ENCODE assay signal across 15 cellular contexts in the genomic region with DNA sequence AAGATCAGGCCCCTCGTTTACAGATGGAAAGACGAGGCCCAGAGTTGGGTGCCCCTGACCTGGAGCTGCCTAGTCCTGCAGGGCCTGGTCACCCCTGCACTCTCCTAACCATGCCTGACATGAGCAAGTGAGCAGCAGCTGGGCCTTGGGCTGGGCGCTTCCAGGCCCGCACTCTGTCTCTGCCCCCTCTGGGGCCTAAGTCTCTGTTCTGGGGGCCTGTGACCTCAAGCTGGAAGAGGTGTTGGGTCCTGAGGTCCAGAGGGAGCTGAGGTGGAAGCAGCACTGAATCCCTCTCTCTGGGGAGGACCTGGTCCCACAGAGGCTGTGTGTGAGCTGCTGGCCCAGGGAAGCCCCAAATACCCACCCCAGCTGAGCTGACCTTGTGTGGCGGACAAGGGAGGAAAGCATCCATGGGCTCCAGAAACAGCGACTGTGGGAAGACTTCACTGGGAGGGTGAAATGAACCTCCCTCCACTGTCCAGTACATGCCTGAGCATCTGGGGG. TPM values are rescaled to one million over a fixed set of nuclear protein-coding genes. Genes with fewer than 3 reads are reported as not detected.
A peak's percentile ranks its signal among the peaks of the same experiment; 100 is the strongest.
DNase-seq lines count a peak whose midpoint lies in the region; ATAC-seq and TF ChIP-seq lines count a peak whose summit lies in the region.
"Had no signal": no experiment of that assay in that cellular context is flagged by ENCODE, and none has a peak within 500 bp of the region (broad histone marks: within the 10 kb centered on the region; RNA-seq: fewer than 3 reads in every experiment).

No MANE protein-coding gene starts in this region.

- CTCF ChIA-PET in IMR-90 (lab: Yijun Ruan, JAX) = no interaction called here

- no peak overlapping the region for H3K9ac ChIP-seq in IMR-90 (ENCODE audit: low read depth, low read length)

- intact Hi-C loops in cardiac septum (cut with DNase I) = loop anchor here (5.0 kb wide), 1 partner anchor 43 kb away; no protein-coding TSS in a partner anchor
- intact Hi-C loops in heart right ventricle (cut with DNase I) = no loop called here
- intact Hi-C loops in IMR-90 (cut with micrococcal nuclease) = no loop called here
- intact Hi-C loops in lower lobe of right lung (cut with DNase I) = no loop called here
- intact Hi-C loops in upper lobe of right lung (cut with DNase I) = no loop called here
- intact Hi-C loops in transverse colon (cut with DNase I; ENCODE audit: low total_unique reads) = no loop called here

- 0 out of 2 replicates have a peak overlapping the region, but pooled peaks have one; percentile 15 for H3K18ac ChIP-seq in IMR-90 (ENCODE audit: low read depth, low read length)

- ATAC-seq in heart right ventricle (no peak), IMR-90 (ENCODE audit: low read depth) (no peak), lower lobe of right lung (no peak), upper lobe of right lung (no peak)
- ATAC-seq: K562 had no signal

- dilution Hi-C loops in IMR-90 (cut with HindIII; ENCODE audit: low sequenced_read_pairs, unreplicated experiment) = no loop called here

- no peak for TF ChIP-seq EP300 in transverse colon (IDR thresholded peaks at IDR 0.05; ENCODE audit: low read depth)

- H3K36me3 ChIP-seq in heart right ventricle = no peaks in the 10 kb centered on the region
- H3K36me3 ChIP-seq in IMR-90 (ENCODE audit: control insufficient read depth, insufficient read depth, low read length) = no peaks in the 10 kb centered on the region
- no peaks in the 10 kb centered on the region for H3K36me3 ChIP-seq in lower lobe of right lung
- H3K36me3 ChIP-seq in upper lobe of right lung = no peaks in the 10 kb centered on the region
- no peaks in the 10 kb centered on the region for H3K36me3 ChIP-seq in transverse colon

- BruUV-seq in IMR-90 (replicated peaks; lab: Mats Ljungman, UMichigan) = no TSS peak

- H3K4me1 ChIP-seq in heart right ventricle (peaks cover 0 to 13% (median 9%) of the 10 kb centered on the region in 9 donors), IMR-90 (ENCODE audit: control insufficient read depth, insufficient read depth, low read length) (peaks cover 11% of the 10 kb centered on the region), lower lobe of right lung (peaks cover 4% of the 10 kb centered on the region), upper lobe of right lung (peaks cover 4% of the 10 kb centered on the region), transverse colon (peaks cover 0 to 4% (median 0%) of the 10 kb centered on the region in 4 donors)
- H3K4me1 ChIP-seq: Caco-2 had no signal

- no peak overlapping the region for H3K4me2 ChIP-seq in IMR-90 (ENCODE audit: low read depth, low read length)

- H3K79me1 ChIP-seq in IMR-90 (ENCODE audit: low read depth in 1 of 2, low read length in 2 of 2) = peaks cover 0 to 22% of the 10 kb centered on the region in 2 experiments; a peak in 2 of 4 replicates

- no peak for TF ChIP-seq CTCF in heart right ventricle (IDR thresholded peaks at IDR 0.05)
- TF ChIP-seq CTCF in IMR-90 (conservative IDR thresholded peaks at IDR 0.05; ENCODE audit: low read depth, low read length) = no peak
- no peak for TF ChIP-seq CTCF in lower lobe of right lung (IDR thresholded peaks at IDR 0.05)
- TF ChIP-seq CTCF in upper lobe of right lung (IDR thresholded peaks at IDR 0.05) = no peak
- TF ChIP-seq CTCF in transverse colon (IDR thresholded peaks at IDR 0.05) = no peak

- H4K8ac ChIP-seq in IMR-90 (ENCODE audit: low read depth in 2 of 2, low read length in 2 of 2) = peak overlapping the region in 1 of 2 experiments; percentile 55; a peak in 1 of 4 replicates

- in situ Hi-C loops in IMR-90 (cut with MboI; ENCODE audit: low sequenced_read_pairs) = no loop called here
- in situ Hi-C loops in transverse colon (cut with MboI; ENCODE audit: low pct_ligation_motif_present in 1 of 4, low pct_unique_long_range_greater_than_20kb in 1 of 4, low sequenced_read_pairs in 3 of 4) = no loop called here

- H4K20me1 ChIP-seq in IMR-90 (ENCODE audit: insufficient read depth, low read length) = no peaks in the 10 kb centered on the region

- H4K91ac ChIP-seq in IMR-90 (ENCODE audit: insufficient read depth, low read depth, low read length) = peak overlapping the region; percentile 58

- no peaks in the 10 kb centered on the region for H3K9me3 ChIP-seq in heart right ventricle
- H3K9me3 ChIP-seq in IMR-90 (ENCODE audit: control insufficient read depth, insufficient read depth, low read length) = no peaks in the 10 kb centered on the region
- H3K9me3 ChIP-seq in lower lobe of right lung = no peaks in the 10 kb centered on the region
- H3K9me3 ChIP-seq in upper lobe of right lung = no peaks in the 10 kb centered on the region
- no peaks in the 10 kb centered on the region for H3K9me3 ChIP-seq in transverse colon
- H3K9me3 ChIP-seq: Caco-2 had no signal

- H2AFZ ChIP-seq in IMR-90 (replicated peaks; ENCODE audit: low read length, poor library complexity) = peak overlapping the region; percentile 19

- H3K27ac ChIP-seq in heart right ventricle (no peak overlapping the region), IMR-90 (ENCODE audit: insufficient read depth, low read length) (no peak overlapping the region), lower lobe of right lung (no peak overlapping the region), upper lobe of right lung (no peak overlapping the region), transverse colon (no peak overlapping the region)

- no peak overlapping the region for H3K4me3 ChIP-seq in heart right ventricle
- H3K4me3 ChIP-seq in IMR-90 (ENCODE audit: insufficient read depth, low read depth, low read length) = no peak overlapping the region
- no peak overlapping the region for H3K4me3 ChIP-seq in lower lobe of right lung
- H3K4me3 ChIP-seq in upper lobe of right lung = no peak overlapping the region
- H3K4me3 ChIP-seq in transverse colon = no peak overlapping the region
- H3K4me3 ChIP-seq: K562 had no signal

- peak overlapping the region; percentile 83 for H2BK20ac ChIP-seq in IMR-90 (ENCODE audit: low read depth, low read length)

- peak overlapping the region; percentile 85 for H2BK120ac ChIP-seq in IMR-90 (ENCODE audit: low read depth, low read length)

- DNase-seq in cardiac septum (ENCODE audit: low spot score) (peak; percentile 53), heart right ventricle (no peak), IMR-90 (no peak), lower lobe of right lung (peak; percentile 29), upper lobe of right lung (peak; percentile 47), H4 (ENCODE audit: low spot score) (no peak), foreskin melanocyte (no peak), transverse colon (no peak)
- DNase-seq: Caco-2, H7, NCI-H1436 treated with DMSO at 0.1 percent for 48 hours, NCI-H2029 treated with DMSO at 0.1 percent for 48 hours, NCI-H2171 treated with DMSO at 0.1 percent for 48 hours, NCI-H774 had no signal

- TF ChIP-seq RAD21 in IMR-90 (IDR thresholded peaks at IDR 0.05; ENCODE audit: low read length) = no peak

- peak overlapping the region; percentile 86 for H3K4ac ChIP-seq in IMR-90 (ENCODE audit: low read depth, low read length)

- 87 to 96% methylated on average over 6 of the region's 6 CpGs for whole genome bisulfite sequencing in heart right ventricle, 2 donors
- WGBS in IMR-90 (ENCODE audit: extremely low coverage in 2 of 2, insufficient read length in 1 of 2), 2 experiments = 100% methylated on average over 2 of the region's 6 CpGs; no CpG with 5 or more reads in 1 of the 2 experiments
- 76% methylated on average over 5 of the region's 6 CpGs; no CpG with 5 or more reads in 1 of the 2 donors for whole genome bisulfite sequencing in transverse colon (ENCODE audit: low coverage in 1 of 2), 2 donors

- H3K27me3 ChIP-seq in heart right ventricle (no peaks in the 10 kb centered on the region), IMR-90 (ENCODE audit: control insufficient read depth, insufficient read depth, low read length) (no peaks in the 10 kb centered on the region), lower lobe of right lung (ENCODE audit: low read depth) (no peaks in the 10 kb centered on the region), upper lobe of right lung (no peaks in the 10 kb centered on the region), transverse colon (no peaks in the 10 kb centered on the region)

- no peak overlapping the region for H3K23ac ChIP-seq in IMR-90 (ENCODE audit: low read depth, low read length)

- H2AK5ac ChIP-seq in IMR-90 (ENCODE audit: low read depth, low read length) = peak overlapping the region; percentile 86; the same call in 1 of the 2 replicates

- H2BK15ac ChIP-seq in IMR-90 (ENCODE audit: low read depth, low read length) = peak overlapping the region; percentile 93; the same call in 2 of the 3 replicates

- peak overlapping the region; percentile 19; the same call in 1 of the 2 replicates for H3K14ac ChIP-seq in IMR-90 (replicated peaks; ENCODE audit: low read depth, low read length)

- H2AK9ac ChIP-seq in IMR-90 (replicated peaks; ENCODE audit: low read depth, low read length, poor library complexity) = peak overlapping the region; percentile 39

- peaks cover 25% of the 10 kb centered on the region for H3K9me1 ChIP-seq in IMR-90 (ENCODE audit: insufficient read depth, low read length)

- peak overlapping the region; percentile 31; the same call in 1 of the 2 replicates for H4K5ac ChIP-seq in IMR-90 (ENCODE audit: low read depth, low read length)

- no peak overlapping the region for H2BK5ac ChIP-seq in IMR-90 (ENCODE audit: low read depth, low read length, poor library complexity, severe bottlenecking)

- no peak overlapping the region for H3K56ac ChIP-seq in IMR-90 (ENCODE audit: extremely low read depth, insufficient read depth, low read length)

- TF ChIP-seq POLR2A in IMR-90 (IDR thresholded peaks at IDR 0.05; ENCODE audit: low read depth, low read length) = no peak
- TF ChIP-seq POLR2A in transverse colon (IDR thresholded peaks at IDR 0.05) = no peak

- POLR2A ChIA-PET in IMR-90 (lab: Charles Lee; ENCODE audit: unreplicated experiment) = no interaction called here

TF ChIP-seq in IMR-90, 13 proteins besides CTCF, POLR2A, EP300 and RAD21:
- TF ChIP-seq MXI1 (IDR thresholded peaks at IDR 0.05; ENCODE audit: borderline replicate concordance, low read depth, low read length) (no peak), SMC3 (IDR thresholded peaks at IDR 0.05; ENCODE audit: low read depth, low read length) (no peak)
TF ChIP-seq in IMR-90: peak in this region for 0.

RNA-seq across cellular contexts. Expression of a gene that starts 46.1 kb away (rescaled TPM):
- total RNA-seq in cardiac septum = 291 TPM
- total RNA-seq in heart right ventricle = 100 to 1,000 TPM; 161 to 287 (median 185) TPM
- polyA plus RNA-seq in heart right ventricle = 100 to 1,000 TPM; 104 to 156 TPM
- 16.0 and 18.6 TPM in 2 replicates for total RNA-seq in IMR-90 (2012; rRNA removed)
- polyA plus RNA-seq in IMR-90 (2012; rRNA removed) = 211 and 222 TPM in 2 replicates
- polyA plus RNA-seq in IMR-90 (2012; cell fraction: cytosol; rRNA removed) = 148 and 334 TPM in 2 replicates
- 193 and 494 TPM in 2 replicates for polyA plus RNA-seq in IMR-90 (2012; cell fraction: nucleus; rRNA removed; ENCODE audit: low replicate concordance)
- total RNA-seq in lower lobe of right lung = 14.7 TPM
- total RNA-seq in upper lobe of right lung = 24.8 TPM
- 17.9 and 25.7 TPM in 2 replicates for total RNA-seq in H4 (2014; rRNA removed; shearing (Covaris generic))
- 10 to 100 TPM; 10.4 to 31.8 (median 18.0) TPM for total RNA-seq in transverse colon

Comparison
In these comparisons a context has a peak if more than half of its experiments do, and no peak if none do; other contexts are left out.
1. DNase-seq: peak in cardiac septum (single experiment), lower lobe of right lung (single experiment) and upper lobe of right lung (single experiment); none in heart right ventricle (0 of 2), IMR-90 (single experiment), H4 (single experiment), foreskin melanocyte (single experiment) and transverse colon (single experiment).